8 cellular contexts compared by ENCODE assay signal in genomic region chr17:75205793-75206163, GRCh38. TPM values are rescaled to one million over a fixed set of nuclear protein-coding genes. Genes with fewer than 3 reads are reported as not detected.
DNase-seq lines count a peak whose midpoint lies in the region; ATAC-seq and TF ChIP-seq lines count a peak whose summit lies in the region.

No MANE protein-coding gene starts in this region.

- ATAC-seq in HG02623 (IDR thresholded peaks at IDR 0.05; ENCODE audit: unreplicated experiment) = peak; percentile 14
- no peak for ATAC-seq in body of pancreas

- H3K27ac Mint-ChIP-seq in mesothelial cell of epicardium = peak overlapping the region; percentile 100

- WGBS in body of pancreas, 2 donors = 0% methylated on average over 14 to 22 of the region's 22 CpGs

- H3K36me3 Mint-ChIP-seq in mesothelial cell of epicardium = peaks cover 9% of the 10 kb centered on the region

- H3K4me1 Mint-ChIP-seq in mesothelial cell of epicardium = peaks cover 12% of the 10 kb centered on the region

- peaks cover 20% of the 10 kb centered on the region for H3K4me1 ChIP-seq in body of pancreas

- TF ChIP-seq CTCF in AG10803 (conservative IDR thresholded peaks at IDR 0.05; ENCODE audit: low read length) (0 out of 2 replicates have a peak, but pooled peaks have one; percentile 11), body of pancreas (IDR thresholded peaks at IDR 0.05) (no peak), mesothelial cell of epicardium (IDR thresholded peaks at IDR 0.05; ENCODE audit: unreplicated experiment) (no peak)

- H3K4me3 Mint-ChIP-seq in mesothelial cell of epicardium = peak overlapping the region; percentile 96

- peak overlapping the region; percentile 91 to 99 (median 94) for H3K27ac ChIP-seq in body of pancreas

- no peaks in the 10 kb centered on the region for H3K9me3 ChIP-seq in body of pancreas

- no peak for DNase-seq in AG10803 (ENCODE audit: low read depth)
- no peak for DNase-seq in body of pancreas
- DNase-seq in mesothelial cell of epicardium (ENCODE audit: low spot score in 2 of 2, unreplicated experiment in 2 of 2) = no peak
- DNase-seq in SKM-1 (lab: John Stamatoyannopoulos, UW; ENCODE audit: unreplicated experiment) = no peak
- no peak for DNase-seq in SK-N-DZ (ENCODE audit: low spot score)
- DNase-seq in NCI-H510A (lab: John Stamatoyannopoulos, UW) = no peak
- no peak for DNase-seq in putamen (ENCODE audit: low spot score)

- no peaks in the 10 kb centered on the region for H3K27me3 ChIP-seq in body of pancreas

- intact Hi-C loops in body of pancreas (cut with DNase I) = loop anchor here (10.0 kb wide), 1 partner anchor 91 kb away; no protein-coding TSS in a partner anchor

- TF ChIP-seq POLR2A in body of pancreas (IDR thresholded peaks at IDR 0.05) = no peak

- no peaks in the 10 kb centered on the region for H3K9me3 Mint-ChIP-seq in mesothelial cell of epicardium

- H3K4me3 ChIP-seq in AG10803 (ENCODE audit: low read length) (peak overlapping the region; percentile 100), body of pancreas (peak overlapping the region; percentile 73 to 95)

- peaks cover 0 to 3% of the 10 kb centered on the region in 2 donors for H3K36me3 ChIP-seq in body of pancreas (replicated peaks in 1 of 2; ENCODE audit: insufficient read depth in 1 of 2, low read depth in 2 of 2)

- H3K27me3 Mint-ChIP-seq in mesothelial cell of epicardium (ENCODE audit: low read depth) = no peaks in the 10 kb centered on the region

RNA-seq across cellular contexts. Expression of gene NUP85, which starts 0.3 kb away (rescaled TPM):
- total RNA-seq in body of pancreas (10 to 100 TPM; 19.7 to 40.2 TPM), mesothelial cell of epicardium (69.6 to 79.7 TPM (median 71.9 TPM) in 3 replicates)
- polyA plus RNA-seq in SK-N-DZ (2014; cell fraction: cytosol; rRNA removed) = 101 and 127 TPM in 2 replicates
- 374 and 399 TPM in 2 replicates for polyA plus RNA-seq in SK-N-DZ (2014; cell fraction: nucleus; rRNA removed)

RNA-seq across cellular contexts. Expression of gene SUMO2, which starts 23.0 kb away (rescaled TPM):
- total RNA-seq in body of pancreas (10 to 100 TPM; 25.1 to 25.2 TPM), mesothelial cell of epicardium (542 to 571 TPM (median 565 TPM) in 3 replicates)
- polyA plus RNA-seq in SK-N-DZ (2014; cell fraction: cytosol; rRNA removed) = 234 and 270 TPM in 2 replicates
- polyA plus RNA-seq in SK-N-DZ (2014; cell fraction: nucleus; rRNA removed) = 108 and 128 TPM in 2 replicates

RNA-seq across cellular contexts. Expression of gene JPT1, which starts 51.5 kb away (rescaled TPM):
- total RNA-seq in body of pancreas (10 to 100 TPM; 17.4 to 42.5 TPM), mesothelial cell of epicardium (121 to 132 TPM (median 124 TPM) in 3 replicates)
- 510 and 575 TPM in 2 replicates for polyA plus RNA-seq in SK-N-DZ (2014; cell fraction: cytosol; rRNA removed)
- polyA plus RNA-seq in SK-N-DZ (2014; cell fraction: nucleus; rRNA removed) = 348 and 374 TPM in 2 replicates

RNA-seq across cellular contexts. Expression of gene GGA3, which starts 55.6 kb away (rescaled TPM):
- 10 to 100 TPM; 13.5 to 24.1 TPM for total RNA-seq in body of pancreas
- 54.6 to 61.2 TPM (median 58.3 TPM) in 3 replicates for total RNA-seq in mesothelial cell of epicardium
- polyA plus RNA-seq in SK-N-DZ (2014; cell fraction: cytosol; rRNA removed) = 27.0 and 29.3 TPM in 2 replicates
- 144 and 155 TPM in 2 replicates for polyA plus RNA-seq in SK-N-DZ (2014; cell fraction: nucleus; rRNA removed)

RNA-seq across cellular contexts. Expression of gene MRPS7, which starts 55.9 kb away (rescaled TPM):
- total RNA-seq in body of pancreas (10 to 100 TPM; 13.7 to 25.4 TPM), mesothelial cell of epicardium (44.2 to 49.2 TPM (median 45.3 TPM) in 3 replicates)
- 99.8 and 115 TPM in 2 replicates for polyA plus RNA-seq in SK-N-DZ (2014; cell fraction: cytosol; rRNA removed)
- polyA plus RNA-seq in SK-N-DZ (2014; cell fraction: nucleus; rRNA removed) = 55.9 and 80.9 TPM in 2 replicates

Comparison
In these comparisons a context has a peak if more than half of its experiments do, and no peak if none do; other contexts are left out.
1. RNA of gene SUMO2, which starts 23.0 kb away (total RNA-seq): 542 to 571 TPM in mesothelial cell of epicardium; 25.1 to 25.2 TPM in body of pancreas; every median in the first group is over 10 times any median in the second.